Comparison of ENCODE assay signal across 33 cellular contexts in the genomic region with DNA sequence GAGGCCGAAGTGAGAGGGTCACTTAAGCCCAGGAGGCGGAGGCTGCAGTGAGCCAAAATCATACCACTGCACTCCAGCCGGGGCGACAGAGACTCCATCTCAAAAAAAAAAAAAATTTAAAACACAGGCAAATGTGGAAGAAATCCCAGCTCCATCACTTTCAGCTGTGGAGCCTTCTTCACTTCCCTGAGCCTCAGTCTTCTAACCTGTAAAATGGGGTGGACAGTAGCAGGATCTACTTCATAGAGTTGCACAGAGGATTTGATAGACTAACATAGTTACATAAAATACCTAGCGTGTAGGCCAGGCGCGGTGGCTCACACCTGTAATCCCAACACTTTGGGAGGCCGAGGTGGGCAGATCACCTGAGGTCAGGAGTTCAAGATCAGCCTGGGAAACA.
"Had no signal": no experiment of that assay in that cellular context is flagged by ENCODE, and none has a peak within 500 bp of the region (broad histone marks: within the 10 kb centered on the region; RNA-seq: fewer than 3 reads in every experiment).

No MANE protein-coding gene starts in this region.

- H3K4me3 ChIP-seq: adrenal gland, ascending aorta, body of pancreas, breast epithelium, cardiac muscle cell had no signal

- H3K36me3 ChIP-seq: adrenal gland, ascending aorta, brain microvascular endothelial cell, breast epithelium, cardiac muscle cell had no signal

- H3K27ac ChIP-seq: adrenal gland, ascending aorta, body of pancreas, brain microvascular endothelial cell, breast epithelium, cardiac muscle cell had no signal

- DNase-seq: activated effector memory CD4-positive, alpha-beta T cell treated with anti-CD3 and anti-CD28 coated beads, Interleukin-2, amount 50 U/mL, for 16 hours; activated effector memory CD4-positive, alpha-beta T cell treated with Interleukin-2 at 50 U/mL for 16 hours; activated gamma-delta T cell; activated gamma-delta T cell treated with Interleukin-2 at 50 U/mL for 16 hours; activated naive CD4-positive, alpha-beta T cell; activated naive CD4-positive, alpha-beta T cell treated with anti-CD3 and anti-CD28 coated beads for 36 hours; activated naive CD4-positive, alpha-beta T cell treated with anti-CD3 and anti-CD28 coated beads, Interleukin-2, amount 10 ng/mL, durations not matched to agents 7 days and 5 days; activated naive CD4-positive, alpha-beta T cell treated with anti-CD3 and anti-CD28 coated beads, Interleukin-2, amount 50 U/mL, for 16 hours; activated naive CD4-positive, alpha-beta T cell treated with Interleukin-2 at 50 U/mL for 16 hours; activated naive CD8-positive, alpha-beta T cell treated with anti-CD3 and anti-CD28 coated beads for 36 hours; activated naive CD8-positive, alpha-beta T cell treated with anti-CD3 and anti-CD28 coated beads, Interleukin-2, amount 10 ng/mL, durations not matched to agents 7 days and 5 days; activated naive CD8-positive, alpha-beta T cell treated with anti-CD3 and anti-CD28 coated beads, Interleukin-2, amount 50 U/mL, for 24 hours; activated T-cell treated with anti-CD3 and anti-CD28 coated beads, Interleukin-2, amount 50 U/mL, for 24 hours; activated T-cell treated with anti-CD3 and anti-CD28 coated beads, Interleukin-2, amount 50 U/mL, for 4 hours; activated T-cell treated with anti-CD3 and anti-CD28 coated beads, Interleukin-2, amount 50 U/mL, for 48 hours; activated T-cell treated with anti-CD3 and anti-CD28 coated beads, Interleukin-2, amount 50 U/mL, for 72 hours; adrenal gland; amniotic stem cell; amygdala; anterior cingulate cortex; aorta; body of pancreas; brain microvascular endothelial cell; caudate nucleus; central memory CD4-positive, alpha-beta T cell; cerebellar nuclear complex had no signal

- H3K9me3 ChIP-seq: adrenal gland, ascending aorta, body of pancreas had no signal

- H3K4me1 ChIP-seq: adrenal gland, ascending aorta, body of pancreas, breast epithelium had no signal

- ATAC-seq: activated naive CD4-positive, alpha-beta T cell treated with anti-CD3 and anti-CD28 coated beads, Interleukin-2, amount 50 U/mL, for 72 hours; activated naive CD8-positive, alpha-beta T cell treated with anti-CD3 and anti-CD28 coated beads, Interleukin-2, amount 50 U/mL, for 24 hours; activated T-cell treated with anti-CD3 and anti-CD28 coated beads, Interleukin-2, amount 50 U/mL, for 4 hours; activated T-cell treated with anti-CD3 and anti-CD28 coated beads, Interleukin-2, amount 50 U/mL, for 72 hours; activated T-helper 17 cell treated with anti-CD3 and anti-CD28 coated beads, Interleukin-2, amount 50 U/mL, for 72 hours; body of pancreas had no signal

- FAIRE-seq: astrocyte, bronchial epithelial cell had no signal

- H3K27me3 ChIP-seq: adrenal gland, ascending aorta, body of pancreas, brain microvascular endothelial cell, breast epithelium, cardiac muscle cell had no signal
